Comparison of ENCODE assay signal across 19 cellular contexts in genomic region chrY:13295021-13295420, GRCh38.
"Had no signal": no experiment of that assay in that cellular context is flagged by ENCODE, and none has a peak within 500 bp of the region (broad histone marks: within the 10 kb centered on the region; RNA-seq: fewer than 3 reads in every experiment).

No MANE protein-coding gene starts in this region.

- H3K4me1 Mint-ChIP-seq: activated CD4-positive, alpha-beta T cell treated with anti-CD3 and anti-CD28 coated beads, Interleukin-2, amount 10 ng/mL, durations not matched to agents 24 days and 14 days; T-helper 17 cell had no signal

- H3K27ac ChIP-seq: ascending aorta, coronary artery, neutrophil, pancreas, sigmoid colon, spleen, upper lobe of right lung had no signal

- FAIRE-seq: pancreas had no signal

- H3K27me3 Mint-ChIP-seq: activated CD4-positive, alpha-beta T cell treated with anti-CD3 and anti-CD28 coated beads, Interleukin-2, amount 10 ng/mL, durations not matched to agents 24 days and 14 days; central memory CD8-positive, alpha-beta T cell; T-helper 17 cell had no signal

- H3K9me3 Mint-ChIP-seq: central memory CD8-positive, alpha-beta T cell had no signal

- H3K4me3 ChIP-seq: ascending aorta, coronary artery, pancreas, sigmoid colon, spleen, upper lobe of right lung had no signal

- H3K27me3 ChIP-seq: ascending aorta, neutrophil, pancreas, sigmoid colon, spleen, upper lobe of right lung had no signal

- H3K9me3 ChIP-seq: ascending aorta, neutrophil, pancreas, sigmoid colon, upper lobe of right lung had no signal

- DNase-seq: activated CD4-positive, alpha-beta T cell treated with anti-CD3 and anti-CD28 coated beads, Interleukin-2, amount 10 ng/mL, durations not matched to agents 24 days and 14 days; activated CD4-positive, CD25-positive, alpha-beta regulatory T cell; activated CD8-positive, alpha-beta memory T cell treated with anti-CD3 and anti-CD28 coated beads, Interleukin-2, amount 50 U/mL, for 4 hours; activated effector memory CD4-positive, alpha-beta T cell treated with anti-CD3 and anti-CD28 coated beads, Interleukin-2, amount 50 U/mL, for 16 hours; activated naive CD4-positive, alpha-beta T cell treated with anti-CD3 and anti-CD28 coated beads, Interleukin-2, amount 50 U/mL, for 16 hours; activated T-cell treated with anti-CD3 and anti-CD28 coated beads, Interleukin-2, amount 50 U/mL, for 48 hours; mesenchymal stem cell; natural killer cell; pancreas; sigmoid colon; spleen; stimulated activated CD8-positive, alpha-beta memory T cell treated with anti-CD3 and anti-CD28 coated beads, Interleukin-4, amount 100 ng/mL, for 48 hours; stimulated activated naive CD4-positive, alpha-beta T cell; T-helper 17 cell; upper lobe of right lung had no signal

- H3K4me3 Mint-ChIP-seq: activated CD4-positive, alpha-beta T cell treated with anti-CD3 and anti-CD28 coated beads, Interleukin-2, amount 10 ng/mL, durations not matched to agents 24 days and 14 days; central memory CD8-positive, alpha-beta T cell; natural killer cell; T-helper 17 cell had no signal

- H3K36me3 ChIP-seq: ascending aorta, pancreas had no signal

- H3K27ac Mint-ChIP-seq: activated CD4-positive, alpha-beta T cell treated with anti-CD3 and anti-CD28 coated beads, Interleukin-2, amount 10 ng/mL, durations not matched to agents 24 days and 14 days had no signal

- ATAC-seq: natural killer cell, pancreas, T-helper 17 cell, upper lobe of right lung had no signal

- H3K36me3 Mint-ChIP-seq: natural killer cell had no signal

- H3K4me1 ChIP-seq: ascending aorta, pancreas, spleen, upper lobe of right lung had no signal
